7 cellular contexts compared by ENCODE assay signal in genomic region chr9:85935950-85936349, GRCh38. TPM values are rescaled to one million over a fixed set of nuclear protein-coding genes. Genes with fewer than 3 reads are reported as not detected.
DNase-seq lines count a peak whose midpoint lies in the region; ATAC-seq, FAIRE-seq and TF ChIP-seq lines count a peak whose summit lies in the region.
"Not testable (repeated sequence)": the region's sequence is repeated elsewhere in the genome, so short reads cannot be mapped to it uniquely, and the experiment has no call there.

No MANE protein-coding gene starts in this region.

- H3K9me1 ChIP-seq in K562 (ENCODE audit: control insufficient read depth, insufficient read depth, low read length) = not testable (repeated sequence)

- not testable (repeated sequence) for H3K27ac Mint-ChIP-seq in GM23338; neural crest cell (ENCODE audit: unreplicated experiment)
- H3K27ac Mint-ChIP-seq in T-helper 2 cell treated with Interferon-gamma antibody and Interleukin-4, amounts not matched to agents 5 μg/mL and 100 μg/mL, for 36 hours = peak overlapping the region; percentile 77
- H3K27ac Mint-ChIP-seq in activated CD4-positive, alpha-beta T cell treated with anti-CD3 and anti-CD28 coated beads, Interleukin-2, amount 10 ng/mL, durations not matched to agents 7 days and 5 days = peak overlapping the region; percentile 68
- H3K27ac Mint-ChIP-seq in stimulated activated effector memory CD8-positive, alpha-beta T cell treated with anti-CD3 and anti-CD28 coated beads, Interleukin-12 subunit alpha, Interleukin-12 subunit beta, amount 100 ng/mL, for 72 hours = peak overlapping the region; percentile 77

- not testable (repeated sequence) for H3K27me3 Mint-ChIP-seq in GM23338 (ENCODE audit: insufficient read depth, low read depth, poor library complexity); T-helper 2 cell treated with Interferon-gamma antibody and Interleukin-4, amounts not matched to agents 5 μg/mL and 100 μg/mL, for 36 hours (ENCODE audit: low read depth); activated CD4-positive, alpha-beta T cell treated with anti-CD3 and anti-CD28 coated beads, Interleukin-2, amount 10 ng/mL, durations not matched to agents 7 days and 5 days; neural crest cell (ENCODE audit: low read depth)

- TF ChIP-seq POLR2A in A549 (IDR thresholded peaks at IDR 0.05; ENCODE audit: low read length); K562 (conservative IDR thresholded peaks at IDR 0.05): not testable (repeated sequence)

- intact Hi-C loops in K562 (cut with micrococcal nuclease) = not testable (repeated sequence)

- H3K27ac ChIP-seq in A549; GM23338 (ENCODE audit: low read depth); K562 (ENCODE audit: extremely low read depth, low read depth, low read length): not testable (repeated sequence)

- CTCF ChIA-PET in A549 (lab: Yijun Ruan, JAX); activated CD4-positive, alpha-beta T cell treated with anti-CD3 and anti-CD28 coated beads, Interleukin-2, amount 10 ng/mL, durations not matched to agents 7 days and 5 days (lab: Charles Lee); K562 (lab: Yijun Ruan, JAX; ENCODE audit: low intra/inter-chr PET ratio): not testable (repeated sequence)

- POLR2A ChIA-PET in A549 (lab: Yijun Ruan, JAX); activated CD4-positive, alpha-beta T cell treated with anti-CD3 and anti-CD28 coated beads, Interleukin-2, amount 10 ng/mL, durations not matched to agents 7 days and 5 days (lab: Charles Lee); K562 (lab: Yijun Ruan, JAX): not testable (repeated sequence)

- H2AFZ ChIP-seq in GM23338 = peak overlapping the region; percentile 94
- not testable (repeated sequence) for H2AFZ ChIP-seq in K562 (ENCODE audit: low read depth, low read length)

- H3K9me3 ChIP-seq in A549; K562 (replicated peaks; ENCODE audit: control insufficient read depth, insufficient read depth, low read depth, low read length): not testable (repeated sequence)

- 93% methylated on average over 14 of the region's 14 CpGs for WGBS in A549 (ENCODE audit: missing lambda C conversion rate)
- 92% methylated on average over 4 of the region's 14 CpGs for WGBS in K562 (ENCODE audit: insufficient coverage, low coverage, missing lambda C conversion rate)

- H3K9me3 Mint-ChIP-seq in GM23338; T-helper 2 cell treated with Interferon-gamma antibody and Interleukin-4, amounts not matched to agents 5 μg/mL and 100 μg/mL, for 36 hours; activated CD4-positive, alpha-beta T cell treated with anti-CD3 and anti-CD28 coated beads, Interleukin-2, amount 10 ng/mL, durations not matched to agents 7 days and 5 days; neural crest cell; stimulated activated effector memory CD8-positive, alpha-beta T cell treated with anti-CD3 and anti-CD28 coated beads, Interleukin-12 subunit alpha, Interleukin-12 subunit beta, amount 100 ng/mL, for 72 hours: not testable (repeated sequence)

- not testable (repeated sequence) for H4K20me1 ChIP-seq in GM23338 (replicated peaks; ENCODE audit: insufficient read depth); K562 (replicated peaks; ENCODE audit: control insufficient read depth, insufficient read depth, low read length)

- TF ChIP-seq EP300 in A549 (IDR thresholded peaks at IDR 0.05); K562 (IDR thresholded peaks at IDR 0.05; ENCODE audit: low read length): not testable (repeated sequence)

- not testable (repeated sequence) for H3K9me2 ChIP-seq in GM23338 (ENCODE audit: insufficient read depth)

- H3K79me2 ChIP-seq in GM23338 (replicated peaks; ENCODE audit: insufficient read depth); K562 (ENCODE audit: control insufficient read depth, insufficient read depth, low read length): not testable (repeated sequence)

- not testable (repeated sequence) for H3F3A ChIP-seq in GM23338 (replicated peaks; ENCODE audit: low read depth)

- H3K36me3 Mint-ChIP-seq in GM23338 (ENCODE audit: low read depth); T-helper 2 cell treated with Interferon-gamma antibody and Interleukin-4, amounts not matched to agents 5 μg/mL and 100 μg/mL, for 36 hours (ENCODE audit: low read depth); activated CD4-positive, alpha-beta T cell treated with anti-CD3 and anti-CD28 coated beads, Interleukin-2, amount 10 ng/mL, durations not matched to agents 7 days and 5 days (ENCODE audit: low read depth); neural crest cell (ENCODE audit: low read depth): not testable (repeated sequence)
- H3K36me3 Mint-ChIP-seq in stimulated activated effector memory CD8-positive, alpha-beta T cell treated with anti-CD3 and anti-CD28 coated beads, Interleukin-12 subunit alpha, Interleukin-12 subunit beta, amount 100 ng/mL, for 72 hours = peaks cover 11% of the 10 kb centered on the region

- not testable (repeated sequence) for H3K4me3 ChIP-seq in A549, GM23338, K562

- TF ChIP-seq CTCF in A549 (IDR thresholded peaks at IDR 0.05); GM23338 (conservative IDR thresholded peaks at IDR 0.05; ENCODE audit: low read depth in 2 of 2); K562 (IDR thresholded peaks at IDR 0.05 in 2 of 3, conservative IDR thresholded peaks at IDR 0.05 in 1 of 3; ENCODE audit: insufficient read depth in 2 of 3, low read depth in 1 of 3, low read length in 3 of 3); neural crest cell (conservative IDR thresholded peaks at IDR 0.05): not testable (repeated sequence)

- H3K36me3 ChIP-seq in GM23338 (ENCODE audit: insufficient read depth); K562 (ENCODE audit: control insufficient read depth, insufficient read depth, low read length): not testable (repeated sequence)

- not testable (repeated sequence) for H3K4me2 ChIP-seq in A549; GM23338; K562 (ENCODE audit: insufficient read depth, low read length)

- not testable (repeated sequence) for H3K4me3 Mint-ChIP-seq in GM23338; T-helper 2 cell treated with Interferon-gamma antibody and Interleukin-4, amounts not matched to agents 5 μg/mL and 100 μg/mL, for 36 hours; activated CD4-positive, alpha-beta T cell treated with anti-CD3 and anti-CD28 coated beads, Interleukin-2, amount 10 ng/mL, durations not matched to agents 7 days and 5 days; stimulated activated effector memory CD8-positive, alpha-beta T cell treated with anti-CD3 and anti-CD28 coated beads, Interleukin-12 subunit alpha, Interleukin-12 subunit beta, amount 100 ng/mL, for 72 hours
- peak overlapping the region; percentile 11 for H3K4me3 Mint-ChIP-seq in neural crest cell

- not testable (repeated sequence) for BruUV-seq in K562 (replicated peaks; lab: Mats Ljungman, UMichigan)

- not testable (repeated sequence) for H3K9ac ChIP-seq in K562 (ENCODE audit: insufficient read depth in 1 of 2, low read depth in 2 of 2, low read length in 2 of 2)

- not testable (repeated sequence) for ATAC-seq in A549; GM23338; K562; stimulated activated effector memory CD8-positive, alpha-beta T cell treated with anti-CD3 and anti-CD28 coated beads, Interleukin-12 subunit alpha, Interleukin-12 subunit beta, amount 100 ng/mL, for 72 hours

- TF ChIP-seq RAD21 in A549 (conservative IDR thresholded peaks at IDR 0.05 in 1 of 2, IDR thresholded peaks at IDR 0.05 in 1 of 2); K562 (CRISPR knock-in tag; conservative IDR thresholded peaks at IDR 0.05 in 1 of 2, IDR thresholded peaks at IDR 0.05 in 1 of 2): not testable (repeated sequence)

- H3K4me1 ChIP-seq in A549; GM23338 (ENCODE audit: insufficient read depth); K562 (replicated peaks in 1 of 2; ENCODE audit: control insufficient read depth in 2 of 2, insufficient read depth in 2 of 2, low read length in 2 of 2): not testable (repeated sequence)

- DNase-seq in A549 (ENCODE audit: low read depth in 1 of 2, low spot score in 1 of 2); GM23338 (ENCODE audit: low spot score); T-helper 2 cell treated with Interferon-gamma antibody and Interleukin-4, amounts not matched to agents 5 μg/mL and 100 μg/mL, for 36 hours (ENCODE audit: low spot score); activated CD4-positive, alpha-beta T cell treated with anti-CD3 and anti-CD28 coated beads, Interleukin-2, amount 10 ng/mL, durations not matched to agents 7 days and 5 days; K562 (ENCODE audit: extremely low read depth in 1 of 4, low spot score in 3 of 4); neural crest cell (ENCODE audit: low read depth, low spot score); stimulated activated effector memory CD8-positive, alpha-beta T cell treated with anti-CD3 and anti-CD28 coated beads, Interleukin-12 subunit alpha, Interleukin-12 subunit beta, amount 100 ng/mL, for 72 hours (ENCODE audit: low spot score in 2 of 2): not testable (repeated sequence)

- H3K27me3 ChIP-seq in GM23338 (ENCODE audit: insufficient read depth); K562 (ENCODE audit: control insufficient read depth in 2 of 2, insufficient read depth in 2 of 2, low read length in 2 of 2): not testable (repeated sequence)

- not testable (repeated sequence) for FAIRE-seq in A549 (lab: Jason Lieb, UNC); K562 (lab: Jason Lieb, UNC)

- H3K4me1 Mint-ChIP-seq in GM23338; T-helper 2 cell treated with Interferon-gamma antibody and Interleukin-4, amounts not matched to agents 5 μg/mL and 100 μg/mL, for 36 hours (ENCODE audit: low read depth); stimulated activated effector memory CD8-positive, alpha-beta T cell treated with anti-CD3 and anti-CD28 coated beads, Interleukin-12 subunit alpha, Interleukin-12 subunit beta, amount 100 ng/mL, for 72 hours: not testable (repeated sequence)
- peaks cover 21% of the 10 kb centered on the region for H3K4me1 Mint-ChIP-seq in activated CD4-positive, alpha-beta T cell treated with anti-CD3 and anti-CD28 coated beads, Interleukin-2, amount 10 ng/mL, durations not matched to agents 7 days and 5 days
- H3K4me1 Mint-ChIP-seq in neural crest cell = peaks cover 12% of the 10 kb centered on the region

- in situ Hi-C loops in K562 (cut with MboI) = not testable (repeated sequence)

RNA-seq across cellular contexts. Expression of gene NAA35, which starts 5.0 kb away (rescaled TPM):
- polyA plus RNA-seq in A549 (2011; rRNA removed) (37.0 and 42.4 TPM in 2 replicates), A549 (2017; fragmentation: RNase III; extraction: RNeasy Plus Mini Kit Qiagen cat#74134 plus additional on column Dnase treatment) (24.9 to 25.6 TPM (median 24.9 TPM) in 3 replicates), GM23338 (2016; fragmentation: Nextera tagmentation; extraction: Ambion mirVana) (24.4 and 29.2 TPM in 2 replicates), K562 (2011; rRNA removed) (36.6 and 43.9 TPM in 2 replicates), K562 (2014; fragmentation: Illumina TruSeq; extraction: Trizol) (30.7 and 34.8 TPM in 2 replicates), K562 (2014; fragmentation: Nextera tagmentation; extraction: Ambion mirVana) (10 to 100 TPM; 22.1 to 23.6 TPM), K562 (2014; rRNA removed) (22.2 and 22.9 TPM in 2 replicates)
- polyA plus RNA-seq in A549 (2012; cell fraction: cytosol; rRNA removed) = 9.1 and 9.3 TPM in 2 replicates
- polyA plus RNA-seq in A549 (2012; cell fraction: nucleus; rRNA removed) = 5.7 and 7.6 TPM in 2 replicates
- polyA minus RNA-seq in A549 (2011; rRNA and poly(A)+ RNA removed) = 20.7 TPM in 2 replicates
- 25.8 and 31.6 TPM in 2 replicates for total RNA-seq in GM23338 (2014; rRNA removed; shearing (Covaris generic))
- total RNA-seq in activated CD4-positive, alpha-beta T cell treated with anti-CD3 and anti-CD28 coated beads, Interleukin-2, amount 10 ng/mL, durations not matched to agents 7 days and 5 days = 10 to 100 TPM; 20.9 to 22.4 TPM
- total RNA-seq in K562 (2011; cell fraction: chromatin; rRNA removed; ENCODE audit: low replicate concordance) = 15.6 and 50.6 TPM in 2 replicates
- 9.7 and 12.0 TPM in 2 replicates for total RNA-seq in K562 (2011; cell fraction: nucleolus; rRNA removed)
- 18.5 and 21.4 TPM in 2 replicates for total RNA-seq in K562 (2011; cell fraction: nucleoplasm; rRNA removed)
- total RNA-seq in K562 (2014; rRNA removed) (14.7 and 17.7 TPM in 2 replicates), K562 (2014; rRNA removed; fragmentation: Illumina TruSeq; extraction: Trizol) (31.4 and 37.9 TPM in 2 replicates), K562 (2015; rRNA removed; fragmentation: Illumina TruSeq; extraction: Trizol) (27.4 and 30.3 TPM in 2 replicates), K562 (2021) (27.4 and 29.0 TPM in 2 replicates), neural crest cell (35.3 and 35.8 TPM in 2 replicates)
- polyA plus RNA-seq in K562 (2011; cell fraction: cytosol; rRNA removed) = 10.2 and 16.4 TPM in 2 replicates
- polyA plus RNA-seq in K562 (2011; cell fraction: nucleus; rRNA removed) = 31.2 and 46.7 TPM in 2 replicates
- 16.1 and 23.1 TPM in 2 replicates for polyA plus RNA-seq in K562 (2012)
- 38.1 and 41.5 TPM in 2 replicates for polyA minus RNA-seq in K562 (2011; rRNA and poly(A)+ RNA removed)
- 11.6 and 13.8 TPM in 2 replicates for polyA minus RNA-seq in K562 (2011; cell fraction: cytosol; rRNA and poly(A)+ RNA removed)
- 13.2 and 24.5 TPM in 2 replicates for polyA minus RNA-seq in K562 (2011; cell fraction: nucleus; rRNA and poly(A)+ RNA removed)
